7 cellular contexts compared by ENCODE assay signal in genomic region chr2:110474898-110475297, GRCh38. TPM values are rescaled to one million over a fixed set of nuclear protein-coding genes. Genes with fewer than 3 reads are reported as not detected.
DNase-seq lines count a peak whose midpoint lies in the region; ATAC-seq and TF ChIP-seq lines count a peak whose summit lies in the region.
"Not testable (repeated sequence)": the region's sequence is repeated elsewhere in the genome, so short reads cannot be mapped to it uniquely, and the experiment has no call there.

No MANE protein-coding gene starts in this region.

- H3K9me3 ChIP-seq in naive thymus-derived CD4-positive, alpha-beta T cell (ENCODE audit: control insufficient read depth in 2 of 3, low read length in 3 of 3), result not testable (repeated sequence)

- not testable (repeated sequence) for H3K27me3 ChIP-seq in naive thymus-derived CD4-positive, alpha-beta T cell (ENCODE audit: control insufficient read depth in 2 of 2, insufficient read depth in 2 of 2, low read length in 2 of 2)

- H3K4me1 ChIP-seq in naive thymus-derived CD4-positive, alpha-beta T cell (ENCODE audit: control insufficient read depth in 2 of 2, insufficient read depth in 2 of 2, low read length in 2 of 2), result not testable (repeated sequence)

- H3K27ac Mint-ChIP-seq in activated CD8-positive, alpha-beta T cell treated with anti-CD3 and anti-CD28 coated beads for 36 hours; naive thymus-derived CD4-positive, alpha-beta T cell: not testable (repeated sequence)

- not testable (repeated sequence) for H3K9me3 Mint-ChIP-seq in activated CD8-positive, alpha-beta T cell treated with anti-CD3 and anti-CD28 coated beads for 36 hours; naive thymus-derived CD4-positive, alpha-beta T cell

- H3K27ac ChIP-seq in naive thymus-derived CD4-positive, alpha-beta T cell (ENCODE audit: low read depth, low read length), result not testable (repeated sequence)

- H3K4me1 Mint-ChIP-seq in activated CD8-positive, alpha-beta T cell treated with anti-CD3 and anti-CD28 coated beads for 36 hours (ENCODE audit: low read depth); naive thymus-derived CD4-positive, alpha-beta T cell: not testable (repeated sequence)

- ATAC-seq in GM18870 (IDR thresholded peaks at IDR 0.05; ENCODE audit: unreplicated experiment) (peak; percentile 89), GM21360 (IDR thresholded peaks at IDR 0.05; ENCODE audit: unreplicated experiment) (peak; percentile 95), HG02588 (IDR thresholded peaks at IDR 0.05; ENCODE audit: unreplicated experiment) (peak; percentile 94), HG03045 (IDR thresholded peaks at IDR 0.05; ENCODE audit: unreplicated experiment) (peak; percentile 92), HG03460 (IDR thresholded peaks at IDR 0.05; ENCODE audit: unreplicated experiment) (peak; percentile 98)
- peak; percentile 98 for ATAC-seq in activated CD8-positive, alpha-beta T cell treated with anti-CD3 and anti-CD28 coated beads for 36 hours
- peak; percentile 88 for ATAC-seq in naive thymus-derived CD4-positive, alpha-beta T cell

- H3K27me3 Mint-ChIP-seq in activated CD8-positive, alpha-beta T cell treated with anti-CD3 and anti-CD28 coated beads for 36 hours; naive thymus-derived CD4-positive, alpha-beta T cell: not testable (repeated sequence)

- POLR2A ChIA-PET in activated CD8-positive, alpha-beta T cell treated with anti-CD3 and anti-CD28 coated beads for 36 hours (lab: Charles Lee); naive thymus-derived CD4-positive, alpha-beta T cell (lab: Charles Lee): not testable (repeated sequence)

- not testable (repeated sequence) for DNase-seq in activated CD8-positive, alpha-beta T cell treated with anti-CD3 and anti-CD28 coated beads for 36 hours; naive thymus-derived CD4-positive, alpha-beta T cell

- H3K36me3 ChIP-seq in naive thymus-derived CD4-positive, alpha-beta T cell (ENCODE audit: control insufficient read depth in 2 of 3, insufficient read depth in 3 of 3, low read length in 3 of 3), result not testable (repeated sequence)

- not testable (repeated sequence) for TF ChIP-seq CTCF in activated CD8-positive, alpha-beta T cell treated with anti-CD3 and anti-CD28 coated beads for 36 hours (IDR thresholded peaks at IDR 0.05)

- not testable (repeated sequence) for H3K4me3 Mint-ChIP-seq in activated CD8-positive, alpha-beta T cell treated with anti-CD3 and anti-CD28 coated beads for 36 hours; naive thymus-derived CD4-positive, alpha-beta T cell

- intact Hi-C loops in activated CD8-positive, alpha-beta T cell treated with anti-CD3 and anti-CD28 coated beads for 36 hours (cut with micrococcal nuclease); naive thymus-derived CD4-positive, alpha-beta T cell (cut with micrococcal nuclease): not testable (repeated sequence)

- H3K36me3 Mint-ChIP-seq in activated CD8-positive, alpha-beta T cell treated with anti-CD3 and anti-CD28 coated beads for 36 hours (ENCODE audit: low read depth); naive thymus-derived CD4-positive, alpha-beta T cell: not testable (repeated sequence)

- H3K4me3 ChIP-seq in naive thymus-derived CD4-positive, alpha-beta T cell (ENCODE audit: low read length), result not testable (repeated sequence)

- CTCF ChIA-PET in activated CD8-positive, alpha-beta T cell treated with anti-CD3 and anti-CD28 coated beads for 36 hours (lab: Charles Lee); naive thymus-derived CD4-positive, alpha-beta T cell (lab: Charles Lee): not testable (repeated sequence)

RNA-seq across cellular contexts. Expression of gene LIMS4, which starts 2.3 kb away (rescaled TPM):
- total RNA-seq in activated CD8-positive, alpha-beta T cell treated with anti-CD3 and anti-CD28 coated beads for 36 hours, result under 1 TPM; 0.74 to 0.83 TPM
- 1 to 10 TPM in 2 of 5 experiments, under 1 TPM in 3; 0.19 to 1.6 (median 0.96) TPM for total RNA-seq in naive thymus-derived CD4-positive, alpha-beta T cell
- 1 to 10 TPM; 1.1 to 2.6 TPM for polyA plus RNA-seq in naive thymus-derived CD4-positive, alpha-beta T cell
